1 cellular context compared by ENCODE assay signal in the genomic region with DNA sequence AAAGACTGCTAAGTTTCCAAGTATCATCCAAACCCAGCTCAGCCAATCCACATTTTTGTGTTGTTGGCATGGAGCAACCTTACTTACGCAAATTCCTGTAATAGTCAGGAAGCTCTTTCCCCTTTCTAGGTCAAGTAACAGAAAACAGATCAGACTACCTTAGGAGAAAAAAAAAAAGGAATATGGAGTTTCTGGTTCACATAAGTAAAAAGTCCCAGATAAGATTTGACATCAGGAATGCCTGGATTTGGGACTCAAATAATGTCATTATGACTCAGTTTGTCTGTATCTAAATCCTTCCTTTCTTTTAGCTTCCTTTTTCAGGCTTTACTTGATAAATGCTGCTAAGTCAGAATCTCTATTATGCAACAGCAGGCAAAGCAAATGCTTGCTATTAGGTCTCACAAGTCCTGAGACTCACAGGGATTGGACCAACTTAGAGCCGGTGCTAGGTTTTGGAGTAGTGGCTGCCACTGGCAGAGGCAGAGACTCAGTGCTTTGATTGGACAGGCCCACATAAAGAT.
TF ChIP-seq lines count a peak whose summit lies in the region.

No MANE protein-coding gene starts in this region.

TF ChIP-seq in SK-N-SH, 30 proteins besides CTCF, POLR2A, EP300 and RAD21 (continued from another document):
- TF ChIP-seq MXI1 (IDR thresholded peaks at IDR 0.05; ENCODE audit: low read depth, low read length) (no peak), FOXM1 (IDR thresholded peaks at IDR 0.05; ENCODE audit: low read depth) (peak; percentile 82), SMC3 (IDR thresholded peaks at IDR 0.05; ENCODE audit: low read depth, low read length) (no peak)
- TF ChIP-seq, protein P1, sequence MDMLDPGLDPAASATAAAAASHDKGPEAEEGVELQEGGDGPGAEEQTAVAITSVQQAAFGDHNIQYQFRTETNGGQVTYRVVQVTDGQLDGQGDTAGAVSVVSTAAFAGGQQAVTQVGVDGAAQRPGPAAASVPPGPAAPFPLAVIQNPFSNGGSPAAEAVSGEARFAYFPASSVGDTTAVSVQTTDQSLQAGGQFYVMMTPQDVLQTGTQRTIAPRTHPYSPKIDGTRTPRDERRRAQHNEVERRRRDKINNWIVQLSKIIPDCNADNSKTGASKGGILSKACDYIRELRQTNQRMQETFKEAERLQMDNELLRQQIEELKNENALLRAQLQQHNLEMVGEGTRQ (IDR thresholded peaks at IDR 0.05; ENCODE audit: borderline replicate concordance, low read depth, low read length) = no peak
- TF ChIP-seq, protein P2, sequence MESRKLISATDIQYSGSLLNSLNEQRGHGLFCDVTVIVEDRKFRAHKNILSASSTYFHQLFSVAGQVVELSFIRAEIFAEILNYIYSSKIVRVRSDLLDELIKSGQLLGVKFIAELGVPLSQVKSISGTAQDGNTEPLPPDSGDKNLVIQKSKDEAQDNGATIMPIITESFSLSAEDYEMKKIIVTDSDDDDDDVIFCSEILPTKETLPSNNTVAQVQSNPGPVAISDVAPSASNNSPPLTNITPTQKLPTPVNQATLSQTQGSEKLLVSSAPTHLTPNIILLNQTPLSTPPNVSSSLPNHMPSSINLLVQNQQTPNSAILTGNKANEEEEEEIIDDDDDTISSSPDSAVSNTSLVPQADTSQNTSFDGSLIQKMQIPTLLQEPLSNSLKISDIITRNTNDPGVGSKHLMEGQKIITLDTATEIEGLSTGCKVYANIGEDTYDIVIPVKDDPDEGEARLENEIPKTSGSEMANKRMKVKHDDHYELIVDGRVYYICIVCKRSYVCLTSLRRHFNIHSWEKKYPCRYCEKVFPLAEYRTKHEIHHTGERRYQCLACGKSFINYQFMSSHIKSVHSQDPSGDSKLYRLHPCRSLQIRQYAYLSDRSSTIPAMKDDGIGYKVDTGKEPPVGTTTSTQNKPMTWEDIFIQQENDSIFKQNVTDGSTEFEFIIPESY (IDR thresholded peaks at IDR 0.05; ENCODE audit: borderline replicate concordance, low read depth) = no peak
- TF ChIP-seq, protein P3, sequence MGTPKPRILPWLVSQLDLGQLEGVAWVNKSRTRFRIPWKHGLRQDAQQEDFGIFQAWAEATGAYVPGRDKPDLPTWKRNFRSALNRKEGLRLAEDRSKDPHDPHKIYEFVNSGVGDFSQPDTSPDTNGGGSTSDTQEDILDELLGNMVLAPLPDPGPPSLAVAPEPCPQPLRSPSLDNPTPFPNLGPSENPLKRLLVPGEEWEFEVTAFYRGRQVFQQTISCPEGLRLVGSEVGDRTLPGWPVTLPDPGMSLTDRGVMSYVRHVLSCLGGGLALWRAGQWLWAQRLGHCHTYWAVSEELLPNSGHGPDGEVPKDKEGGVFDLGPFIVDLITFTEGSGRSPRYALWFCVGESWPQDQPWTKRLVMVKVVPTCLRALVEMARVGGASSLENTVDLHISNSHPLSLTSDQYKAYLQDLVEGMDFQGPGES (IDR thresholded peaks at IDR 0.05; ENCODE audit: low read depth, low read length) = no peak
- TF ChIP-seq, protein P4, sequence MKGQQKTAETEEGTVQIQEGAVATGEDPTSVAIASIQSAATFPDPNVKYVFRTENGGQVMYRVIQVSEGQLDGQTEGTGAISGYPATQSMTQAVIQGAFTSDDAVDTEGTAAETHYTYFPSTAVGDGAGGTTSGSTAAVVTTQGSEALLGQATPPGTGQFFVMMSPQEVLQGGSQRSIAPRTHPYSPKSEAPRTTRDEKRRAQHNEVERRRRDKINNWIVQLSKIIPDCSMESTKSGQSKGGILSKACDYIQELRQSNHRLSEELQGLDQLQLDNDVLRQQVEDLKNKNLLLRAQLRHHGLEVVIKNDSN (IDR thresholded peaks at IDR 0.05; ENCODE audit: borderline replicate concordance, low read depth) = no peak
